Comparison of ENCODE assay signal across 8 cellular contexts in genomic region chr1:209784276-209785169, GRCh38. TPM values are rescaled to one million over a fixed set of nuclear protein-coding genes. Genes with fewer than 3 reads are reported as not detected.
A peak's percentile ranks its signal among the peaks of the same experiment; 100 is the strongest.
DNase-seq lines count a peak whose midpoint lies in the region; ATAC-seq and TF ChIP-seq lines count a peak whose summit lies in the region.

C1orf74 (minus strand) TSS chr1:209784559; CDS start chr1:209783634, 925 bp downstream.

- H3K9me3 Mint-ChIP-seq in activated naive CD8-positive, alpha-beta T cell (ENCODE audit: low read depth): no peaks in the 10 kb centered on the region

- ATAC-seq in HG02623 (IDR thresholded peaks at IDR 0.05; ENCODE audit: unreplicated experiment) (peak; percentile 99), SK-N-SH treated with all-trans-retinoic acid at 6 μM for 48 hours (peak; percentile 100)

- H3K4me3 Mint-ChIP-seq in activated naive CD8-positive, alpha-beta T cell: peak within 1 kb of the TSS; percentile 88

- TF ChIP-seq CTCF in GM10266 (IDR thresholded peaks at IDR 0.05; ENCODE audit: control insufficient read depth, insufficient read depth, low read depth, missing control alignments): no peak

- DNase-seq in GM10266 (ENCODE audit: extremely low spot score) (peak; percentile 95), NCI-H1092 treated with DMSO at 0.1 percent for 48 hours (lab: John Stamatoyannopoulos, UW) (peak; percentile 100), glomerular visceral epithelial cell (ENCODE audit: extremely low spot score) (peak; percentile 99), occipital lobe (lab: John Stamatoyannopoulos, UW) (peak; percentile 95)

- H3K27ac ChIP-seq in temporal lobe (ENCODE audit: low read depth, low read length): peak within 1 kb of the TSS; percentile 70

- H3K36me3 Mint-ChIP-seq in activated naive CD8-positive, alpha-beta T cell: peaks cover 5% of the 10 kb centered on the region

- H3K4me1 Mint-ChIP-seq in activated naive CD8-positive, alpha-beta T cell (ENCODE audit: low read depth): peaks cover 43% of the 10 kb centered on the region

- H3K27ac Mint-ChIP-seq in activated naive CD8-positive, alpha-beta T cell: peak within 1 kb of the TSS; percentile 99

- no peaks in the 10 kb centered on the region for H3K27me3 Mint-ChIP-seq in activated naive CD8-positive, alpha-beta T cell

TF ChIP-seq in SK-N-SH treated with all-trans-retinoic acid at 6 μM for 48 hours, 23 proteins besides CTCF, POLR2A, EP300 and RAD21:
- TF ChIP-seq TOX (CRISPR knock-in tag; IDR thresholded peaks at IDR 0.05; ENCODE audit: borderline replicate concordance) (peak; percentile 53; the same call in 1 of the 2 replicates), RARB (CRISPR knock-in tag; IDR thresholded peaks at IDR 0.05) (peak; percentile 71; the same call in 1 of the 2 replicates), ZNF8 (CRISPR knock-in tag; IDR thresholded peaks at IDR 0.05) (no peak), CREB5 (CRISPR knock-in tag; IDR thresholded peaks at IDR 0.05; ENCODE audit: low read depth) (no peak), TSHZ2 (CRISPR knock-in tag; IDR thresholded peaks at IDR 0.05) (no peak), ZNF565 (CRISPR knock-in tag; conservative IDR thresholded peaks at IDR 0.05; ENCODE audit: low read depth) (0 out of 2 replicates have a peak, but pooled peaks have one; percentile 11), POU6F1 (CRISPR knock-in tag; IDR thresholded peaks at IDR 0.05; ENCODE audit: borderline replicate concordance, low read depth) (no peak), ZC3H10 (CRISPR knock-in tag; IDR thresholded peaks at IDR 0.05) (no peak), ARNTL (CRISPR knock-in tag; IDR thresholded peaks at IDR 0.05; ENCODE audit: borderline replicate concordance, low read depth) (no peak), SNAI2 (CRISPR knock-in tag; IDR thresholded peaks at IDR 0.05) (no peak), TCF4 (CRISPR knock-in tag; IDR thresholded peaks at IDR 0.05; ENCODE audit: borderline replicate concordance) (no peak), PPARA (CRISPR knock-in tag; IDR thresholded peaks at IDR 0.05; ENCODE audit: borderline replicate concordance) (no peak), PATZ1 (CRISPR knock-in tag; IDR thresholded peaks at IDR 0.05; ENCODE audit: borderline replicate concordance) (no peak), ZNF70 (CRISPR knock-in tag; IDR thresholded peaks at IDR 0.05) (no peak), BACH2 (CRISPR knock-in tag; IDR thresholded peaks at IDR 0.05; ENCODE audit: borderline replicate concordance) (no peak)

RNA-seq across cellular contexts. Expression of gene C1orf74, which starts in this region (rescaled TPM):
- 2.8 TPM for total RNA-seq in occipital lobe
- 1.5 TPM for total RNA-seq in temporal lobe

Comparison
In these comparisons a context has a peak if more than half of its experiments do, and no peak if none do; other contexts are left out.
1. Peak in every context shown above with its lines: DNase-seq, ATAC-seq and H3K27ac ChIP-seq.